Comparison of ENCODE assay signal across 15 cellular contexts in the genomic region with DNA sequence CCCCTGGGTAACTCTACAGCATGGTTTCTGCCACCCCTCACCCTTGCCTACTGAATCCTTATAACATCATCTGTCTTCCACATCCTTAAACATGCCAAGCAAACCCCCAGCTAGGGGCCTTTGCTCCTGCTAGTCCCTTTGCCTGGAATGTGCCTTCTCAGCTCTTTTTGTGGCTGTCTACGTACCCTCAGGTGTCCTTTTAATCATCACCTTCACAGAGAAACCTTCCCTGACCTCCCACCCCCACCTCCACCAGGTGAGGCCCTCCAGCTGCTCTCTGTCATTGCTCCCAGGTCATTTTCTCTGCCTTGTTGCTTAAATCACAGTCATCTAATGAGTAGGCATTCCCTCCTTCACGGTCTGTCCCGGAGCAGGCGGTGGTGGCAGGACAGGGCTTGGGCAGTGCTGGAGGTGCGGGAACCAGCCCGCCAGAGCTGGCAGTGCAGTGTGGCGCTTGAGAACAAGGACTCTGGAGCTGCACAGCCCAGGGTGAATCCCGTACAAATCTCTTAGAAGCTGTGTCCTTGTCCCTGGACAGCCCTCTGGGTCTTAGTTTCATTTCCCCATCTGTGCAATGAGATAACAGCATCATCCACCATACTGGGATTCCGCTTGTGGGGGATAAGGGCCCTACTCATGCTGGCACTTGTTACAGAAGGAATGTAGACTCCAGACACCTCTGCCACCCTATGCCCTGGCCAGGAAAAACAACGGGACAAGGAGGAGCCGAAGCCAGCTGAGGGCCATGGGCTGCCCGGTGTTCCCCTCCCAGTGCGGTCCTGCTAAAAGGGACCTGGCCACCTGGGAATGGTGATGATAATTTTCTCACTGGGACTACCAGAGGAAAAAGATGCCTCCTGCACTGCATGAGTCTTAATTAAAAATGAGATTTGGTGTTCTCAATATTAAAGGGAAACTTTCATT.
"Had no signal": no experiment of that assay in that cellular context is flagged by ENCODE, and none has a peak within 500 bp of the region (broad histone marks: within the 10 kb centered on the region; RNA-seq: fewer than 3 reads in every experiment).

No MANE protein-coding gene starts in this region.

- H3K27me3 ChIP-seq: adrenal gland, heart left ventricle, left lung, uterus had no signal

- FAIRE-seq: frontal cortex had no signal

- DNase-seq: activated CD4-positive, alpha-beta T cell treated with anti-CD3 and anti-CD28 coated beads for 4 hours; activated CD8-positive, alpha-beta memory T cell treated with anti-CD3 and anti-CD28 coated beads, Interleukin-2, amount 50 U/mL, for 48 hours; activated CD8-positive, alpha-beta T cell treated with anti-CD3 and anti-CD28 coated beads, Interleukin-2, amount 10 ng/mL, durations not matched to agents 7 days and 5 days; activated naive CD4-positive, alpha-beta T cell treated with anti-CD3 and anti-CD28 coated beads for 36 hours; caudate nucleus; cortex of kidney; effector CD8-positive, alpha-beta T cell; heart left ventricle; mesendoderm; nephron progenitor cell; stimulated activated CD4-positive, alpha-beta T cell treated with anti-CD3 and anti-CD28 coated beads, Interleukin-4, amount 100 ng/mL, for 24 hours; uterus had no signal

- ATAC-seq: activated CD8-positive, alpha-beta T cell treated with anti-CD3 and anti-CD28 coated beads, Interleukin-2, amount 10 ng/mL, durations not matched to agents 7 days and 5 days; heart left ventricle; left lung had no signal

- H3K4me1 ChIP-seq: adrenal gland, heart left ventricle, left lung, uterus had no signal

- H3K36me3 ChIP-seq: adrenal gland, heart left ventricle, left lung, uterus had no signal

- H3K27ac ChIP-seq: adrenal gland, heart left ventricle, left lung, uterus had no signal

- H3K9me3 ChIP-seq: adrenal gland, heart left ventricle, left lung, uterus had no signal

- H3K4me3 ChIP-seq: adrenal gland, heart left ventricle, left lung, uterus had no signal
